Comparison of ENCODE assay signal across 8 cellular contexts in the genomic region with DNA sequence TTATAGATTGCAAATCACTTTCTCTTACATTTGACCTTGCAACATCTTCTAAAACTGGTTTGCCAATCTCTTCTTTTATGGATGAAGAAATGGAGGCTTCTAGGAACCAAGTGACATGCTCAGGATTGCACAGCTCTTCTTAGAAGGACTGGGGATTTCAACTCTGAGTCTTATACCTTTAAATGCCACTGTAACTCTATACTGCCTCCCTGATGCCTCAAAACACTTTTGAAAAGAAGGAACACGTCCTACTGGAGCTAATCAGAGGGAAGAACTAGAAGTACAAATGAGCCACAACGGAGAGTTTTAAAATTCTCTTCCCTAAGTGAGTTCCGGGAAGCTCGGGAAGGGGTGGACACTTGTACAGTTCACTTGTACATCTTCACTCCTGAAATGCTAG. TPM values are rescaled to one million over a fixed set of nuclear protein-coding genes. Genes with fewer than 3 reads are reported as not detected.
A peak's percentile ranks its signal among the peaks of the same experiment; 100 is the strongest.
DNase-seq lines count a peak whose midpoint lies in the region; ATAC-seq and TF ChIP-seq lines count a peak whose summit lies in the region.

No MANE protein-coding gene starts in this region.

- TF ChIP-seq POLR2A in prostate gland (IDR thresholded peaks at IDR 0.05) = no peak

- DNase-seq in G401 (ENCODE audit: low spot score) = peak; percentile 37
- DNase-seq in RWPE2 (ENCODE audit: low spot score) = no peak
- DNase-seq in fibroblast of villous mesenchyme (ENCODE audit: low read depth) = peak; percentile 42
- DNase-seq in prostate gland (ENCODE audit: low spot score) = no peak
- no peak for DNase-seq in NCI-H748 (lab: John Stamatoyannopoulos, UW; ENCODE audit: unreplicated experiment)
- DNase-seq in activated naive CD4-positive, alpha-beta T cell treated with anti-CD3 and anti-CD28 coated beads, Interleukin-2, amount 50 U/mL, for 16 hours = no peak
- DNase-seq in mucosa of descending colon = no peak

- H3K9me3 ChIP-seq in RWPE2 (ENCODE audit: severe bottlenecking) = no peaks in the 10 kb centered on the region
- H3K9me3 ChIP-seq in prostate gland = no peaks in the 10 kb centered on the region
- no peaks in the 10 kb centered on the region for H3K9me3 ChIP-seq in mucosa of descending colon

- TF ChIP-seq CTCF in RWPE2 (IDR thresholded peaks at IDR 0.05; ENCODE audit: poor library complexity, severe bottlenecking) (no peak), fibroblast of villous mesenchyme (IDR thresholded peaks at IDR 0.05; ENCODE audit: insufficient read depth, low read depth, low read length) (no peak), prostate gland (IDR thresholded peaks at IDR 0.05) (no peak), mucosa of descending colon (IDR thresholded peaks at IDR 0.05) (no peak)

- 2% methylated on average over 4 of the region's 4 CpGs for WGBS in prostate gland

- H3K4me1 ChIP-seq in RWPE2 (ENCODE audit: insufficient read depth, poor library complexity, severe bottlenecking) (no peaks in the 10 kb centered on the region), prostate gland (replicated peaks) (no peaks in the 10 kb centered on the region), mucosa of descending colon (ENCODE audit: low read depth) (no peaks in the 10 kb centered on the region)

- ATAC-seq in RWPE2 (ENCODE audit: low read depth) = no peak
- ATAC-seq in GM18511 (IDR thresholded peaks at IDR 0.05; ENCODE audit: unreplicated experiment) = no peak
- no peak for ATAC-seq in mucosa of descending colon

- H3K27me3 ChIP-seq in RWPE2 (ENCODE audit: insufficient read depth, poor library complexity, severe bottlenecking) (no peaks in the 10 kb centered on the region), prostate gland (replicated peaks; ENCODE audit: insufficient read depth) (no peaks in the 10 kb centered on the region)

- peak overlapping the region; percentile 82 for H3K4me3 ChIP-seq in RWPE2 (ENCODE audit: severe bottlenecking)
- peak overlapping the region; percentile 94 for H3K4me3 ChIP-seq in fibroblast of villous mesenchyme (ENCODE audit: low read depth, low read length)
- peak overlapping the region; percentile 78 to 81 for H3K4me3 ChIP-seq in prostate gland
- no peak overlapping the region for H3K4me3 ChIP-seq in mucosa of descending colon

- H3K27ac ChIP-seq in RWPE2 (ENCODE audit: poor library complexity, severe bottlenecking) = no peak overlapping the region
- peak overlapping the region; percentile 78 to 81 for H3K27ac ChIP-seq in prostate gland

- intact Hi-C loops in prostate gland (cut with DNase I) = loop anchor here (5.0 kb wide), 1 partner anchor 46 kb away; no protein-coding TSS in a partner anchor
- intact Hi-C loops in mucosa of descending colon (cut with DNase I, micrococcal nuclease) = no loop called here

- H3K36me3 ChIP-seq in RWPE2 (ENCODE audit: low read depth) (no peaks in the 10 kb centered on the region), prostate gland (no peaks in the 10 kb centered on the region), mucosa of descending colon (ENCODE audit: low read depth) (no peaks in the 10 kb centered on the region)

- in situ Hi-C loops in G401 (cut with HindIII; ENCODE audit: low sequenced_read_pairs) = no loop called here

RNA-seq across cellular contexts. Expression of a gene that starts 1.0 kb away (rescaled TPM):
- total RNA-seq in G401 (2014; rRNA removed; shearing (Covaris generic)) = 81.7 and 116 TPM in 2 replicates
- total RNA-seq in fibroblast of villous mesenchyme (13.5 and 30.2 TPM in 2 replicates), prostate gland (10 to 100 TPM in 1 of 2 donors, 1 to 10 TPM in 1; 7.7 to 17.6 TPM), mucosa of descending colon (10 to 100 TPM in 1 of 3 donors, 1 to 10 TPM in 2; 3.2 to 56.1 (median 5.5) TPM)

Comparison
In these comparisons a context has a peak if more than half of its experiments do, and no peak if none do; other contexts are left out.
1. DNase-seq: peak in G401 (single experiment) and fibroblast of villous mesenchyme (single experiment); none in RWPE2 (single experiment), prostate gland (single experiment), NCI-H748 (single experiment), activated naive CD4-positive, alpha-beta T cell treated with anti-CD3 and anti-CD28 coated beads, Interleukin-2, amount 50 U/mL, for 16 hours (single experiment) and mucosa of descending colon (0 of 3).